8 cellular contexts compared by ENCODE assay signal in the genomic region with DNA sequence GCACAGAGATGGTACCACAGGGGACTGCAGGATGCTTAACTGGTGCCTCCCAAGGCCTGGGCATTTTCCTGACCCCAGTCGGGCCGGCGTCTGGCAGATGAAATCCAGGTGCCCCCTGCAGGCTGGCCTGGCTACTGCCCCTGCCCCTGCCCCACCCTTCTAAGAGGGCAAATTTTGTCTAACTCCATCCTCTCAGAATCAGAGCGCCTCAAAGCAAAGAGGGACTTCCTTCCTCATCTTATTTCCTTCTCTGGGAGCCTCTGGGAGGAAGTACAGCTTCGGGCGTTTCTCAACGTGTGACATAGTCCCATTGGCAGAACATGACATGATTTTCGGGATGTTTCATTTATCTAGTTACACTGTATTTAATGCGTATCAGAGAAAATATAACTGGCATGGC. TPM values are rescaled to one million over a fixed set of nuclear protein-coding genes. Genes with fewer than 3 reads are reported as not detected.
DNase-seq lines count a peak whose midpoint lies in the region; ATAC-seq and TF ChIP-seq lines count a peak whose summit lies in the region.

No MANE protein-coding gene starts in this region.

- DNase-seq in CD4-positive, alpha-beta T cell, result peak in 7 of 10 experiments; percentile 22 to 52 (median 31)
- peak; percentile 79 for DNase-seq in activated CD8-positive, alpha-beta memory T cell treated with anti-CD3 and anti-CD28 coated beads for 24 hours
- no peak for DNase-seq in fibroblast of pulmonary artery (ENCODE audit: low read depth)
- DNase-seq in psoas muscle, result peak; percentile 71 to 86
- DNase-seq in NCI-H128 (lab: John Stamatoyannopoulos, UW; ENCODE audit: unreplicated experiment), result no peak

- H3K27me3 Mint-ChIP-seq in CD4-positive, alpha-beta T cell, result no peaks in the 10 kb centered on the region

- H3K27ac ChIP-seq in CD4-positive, alpha-beta T cell (ENCODE audit: low read depth, low read length), result no peak overlapping the region
- H3K27ac ChIP-seq in psoas muscle, result peak overlapping the region; percentile 88

- H3K36me3 ChIP-seq in psoas muscle (ENCODE audit: insufficient read depth in 1 of 2, low read depth in 1 of 2), result no peaks in the 10 kb centered on the region

- H3K27me3 ChIP-seq in CD4-positive, alpha-beta T cell (ENCODE audit: control insufficient read depth, insufficient read depth, low read length), result no peaks in the 10 kb centered on the region
- H3K27me3 ChIP-seq in psoas muscle (ENCODE audit: insufficient read depth in 3 of 3, low read length in 2 of 3), result no peaks in the 10 kb centered on the region

- peak overlapping the region; percentile 84 for H3K4me3 Mint-ChIP-seq in CD4-positive, alpha-beta T cell

- no peak for ATAC-seq in CD4-positive, alpha-beta T cell (ENCODE audit: poor library complexity)
- ATAC-seq in psoas muscle (peak in 3 of 4 donors; percentile 9 to 38 (median 16)), HG03571 (IDR thresholded peaks at IDR 0.05; ENCODE audit: unreplicated experiment) (no peak), HG03045 (IDR thresholded peaks at IDR 0.05; ENCODE audit: unreplicated experiment) (no peak)

- H3K4me3 ChIP-seq in fibroblast of pulmonary artery (replicated peaks; ENCODE audit: low read depth, low read length) (no peak overlapping the region), psoas muscle (peak overlapping the region; percentile 59)

- peaks cover 64% of the 10 kb centered on the region for H3K4me1 ChIP-seq in psoas muscle

- H3K4me1 Mint-ChIP-seq in CD4-positive, alpha-beta T cell (ENCODE audit: low read depth), result peaks cover 69% of the 10 kb centered on the region

- intact Hi-C loops in CD4-positive, alpha-beta T cell (cut with DNase I, micrococcal nuclease), result loop anchor here (2.0 to 5.0 kb wide), 3 partner anchors 22 to 43 kb away; a partner anchor contains a TSS
- intact Hi-C loops in psoas muscle (cut with DNase I), result loop anchor here in 1 of 2 donors (2.0 to 5.0 kb wide), 2 partner anchors 22 to 33 kb away; a partner anchor contains a TSS

- peak; percentile 8 for TF ChIP-seq CTCF in CD4-positive, alpha-beta T cell (IDR thresholded peaks at IDR 0.05)
- TF ChIP-seq CTCF in LNCAP (IDR thresholded peaks at IDR 0.05) (peak; percentile 51; the same call in 1 of the 2 replicates), fibroblast of pulmonary artery (IDR thresholded peaks at IDR 0.05; ENCODE audit: low read length, missing control alignments) (peak; percentile 47), psoas muscle (IDR thresholded peaks at IDR 0.05) (peak; percentile 65)

- H3K36me3 Mint-ChIP-seq in CD4-positive, alpha-beta T cell (ENCODE audit: low read depth), result peaks cover 13% of the 10 kb centered on the region

- H3K9me3 Mint-ChIP-seq in CD4-positive, alpha-beta T cell, result no peaks in the 10 kb centered on the region

- H3K27ac Mint-ChIP-seq in CD4-positive, alpha-beta T cell, result peak overlapping the region; percentile 36

- POLR2A ChIA-PET in CD4-positive, alpha-beta T cell (lab: Charles Lee), result interaction anchor here (1.2 to 3.0 kb wide), 2 partner anchors 21 kb away, joined by 3 to 16 read pairs; a partner anchor contains a TSS

- WGBS in psoas muscle, 3 donors, result 28 to 38% (median 34%) methylated on average over 9 of the region's 9 CpGs

- H3K9me3 ChIP-seq in CD4-positive, alpha-beta T cell (ENCODE audit: control insufficient read depth, low read length), result no peaks in the 10 kb centered on the region
- H3K9me3 ChIP-seq in psoas muscle, result no peaks in the 10 kb centered on the region

- CTCF ChIA-PET in CD4-positive, alpha-beta T cell (lab: Charles Lee), result interaction anchor here (0.8 to 4.2 kb wide), 6 partner anchors 22 to 56 kb away, joined by 3 to 18 read pairs (median 3); a partner anchor contains a TSS

RNA-seq across cellular contexts. Expression of a gene that starts 2.7 kb away (rescaled TPM):
- 10 to 100 TPM; 27.4 to 29.8 TPM for total RNA-seq in CD4-positive, alpha-beta T cell
- 100 to 1,000 TPM; 209 to 509 (median 312) TPM for total RNA-seq in psoas muscle
- 100 to 1,000 TPM in 2 of 3 donors, 10 to 100 TPM in 1; 99.3 to 208 (median 135) TPM for polyA plus RNA-seq in psoas muscle

RNA-seq across cellular contexts. Expression of a gene that starts 21.5 kb away (rescaled TPM):
- total RNA-seq in CD4-positive, alpha-beta T cell, result under 1 TPM; 0.59 to 0.77 TPM
- total RNA-seq in psoas muscle, result 1 to 10 TPM in 1 of 4 donors, under 1 TPM in 2, not detected in 1; 0.63 to 6.0 (median 0.84) TPM
- polyA plus RNA-seq in psoas muscle, result 1 to 10 TPM in 2 of 3 donors, under 1 TPM in 1; 0.20 to 1.2 (median 1.0) TPM

RNA-seq across cellular contexts. Expression of a gene that starts 24.3 kb away (rescaled TPM):
- total RNA-seq in CD4-positive, alpha-beta T cell, result 10 to 100 TPM; 29.4 to 30.1 TPM
- 10 to 100 TPM; 27.3 to 54.4 (median 39.6) TPM for total RNA-seq in psoas muscle
- polyA plus RNA-seq in psoas muscle, result 10 to 100 TPM; 39.9 to 99.9 (median 60.4) TPM

RNA-seq across cellular contexts. Expression of a gene that starts 29.3 kb away (rescaled TPM):
- total RNA-seq in CD4-positive, alpha-beta T cell, result not detected
- not detected for total RNA-seq in psoas muscle
- not detected for polyA plus RNA-seq in psoas muscle

RNA-seq across cellular contexts. Expression of a gene that starts 42.3 kb away (rescaled TPM):
- total RNA-seq in CD4-positive, alpha-beta T cell, result under 1 TPM; 0.39 to 0.49 TPM
- total RNA-seq in psoas muscle, result 1 to 10 TPM; 2.0 to 6.3 (median 2.9) TPM
- polyA plus RNA-seq in psoas muscle, result 10 to 100 TPM in 1 of 3 donors, 1 to 10 TPM in 2; 1.8 to 15.4 (median 2.1) TPM

Comparison
In these comparisons a context has a peak if more than half of its experiments do, and no peak if none do; other contexts are left out.
1. ATAC-seq: peak in psoas muscle (3 of 4); none in CD4-positive, alpha-beta T cell (single experiment), HG03571 (single experiment) and HG03045 (single experiment).
2. DNase-seq: peak in CD4-positive, alpha-beta T cell (7 of 10), activated CD8-positive, alpha-beta memory T cell treated with anti-CD3 and anti-CD28 coated beads for 24 hours (single experiment) and psoas muscle (2 of 2); none in fibroblast of pulmonary artery (single experiment) and NCI-H128 (single experiment).
3. CTCF ChIP-seq: peak in every context shown above with its lines; median percentile 65 in psoas muscle; 51 in LNCAP; 47 in fibroblast of pulmonary artery; 8 in CD4-positive, alpha-beta T cell.
4. RNA of a gene that starts 2.7 kb away (total RNA-seq): 209 to 509 TPM in psoas muscle; 27.4 to 29.8 TPM in CD4-positive, alpha-beta T cell; every median in the first group is over 4 times any median in the second.